25 cellular contexts compared by ENCODE assay signal in genomic region chr7:127592550-127592949, GRCh38. TPM values are rescaled to one million over a fixed set of nuclear protein-coding genes. Genes with fewer than 3 reads are reported as not detected.
DNase-seq lines count a peak whose midpoint lies in the region; ATAC-seq and TF ChIP-seq lines count a peak whose summit lies in the region.
"Had no signal": no experiment of that assay in that cellular context is flagged by ENCODE, and none has a peak within 500 bp of the region (broad histone marks: within the 10 kb centered on the region; RNA-seq: fewer than 3 reads in every experiment).

No MANE protein-coding gene starts in this region.

- no peak overlapping the region for H3K4me3 ChIP-seq in body of pancreas
- H3K4me3 ChIP-seq: A549; BLaER1 treated with 17β-estradiol and CSF1 and Interleukin-3, amounts not matched to agents 10 nM and 100 nM; GM23338 had no signal

- no peak for TF ChIP-seq POLR2A in body of pancreas (IDR thresholded peaks at IDR 0.05)

- peak overlapping the region; percentile 71 to 91 (median 82) for H3K27ac ChIP-seq in body of pancreas
- H3K27ac ChIP-seq: A549; BLaER1 treated with 17β-estradiol and CSF1 and Interleukin-3, amounts not matched to agents 10 nM and 100 nM had no signal

- peaks cover 11% of the 10 kb centered on the region for H3K36me3 Mint-ChIP-seq in activated naive CD4-positive, alpha-beta T cell treated with anti-CD3 and anti-CD28 coated beads, Interleukin-2, amount 50 U/mL, for 24 hours
- peaks cover 16 to 22% of the 10 kb centered on the region in 2 donors for H3K36me3 Mint-ChIP-seq in stimulated activated naive B cell treated with anti-CD40 and anti-IgM and Interleukin-4, amounts not matched to agents 10 μg/mL and 1 μg/mL and 100 μg/mL, for 72 hours

- H3K27me3 ChIP-seq in body of pancreas, result no peaks in the 10 kb centered on the region
- H3K27me3 ChIP-seq: BE2C; BLaER1 treated with 17β-estradiol and CSF1 and Interleukin-3, amounts not matched to agents 10 nM and 100 nM had no signal

- 68 to 79% methylated on average over 4 of the region's 4 CpGs for WGBS in body of pancreas, 2 donors

- peaks cover 5 to 6% of the 10 kb centered on the region in 2 donors for H3K36me3 ChIP-seq in body of pancreas (replicated peaks in 1 of 2; ENCODE audit: insufficient read depth in 1 of 2, low read depth in 2 of 2)

- H3K9me3 ChIP-seq in body of pancreas, result no peaks in the 10 kb centered on the region
- H3K9me3 ChIP-seq: A549; BE2C; BLaER1 treated with 17β-estradiol and CSF1 and Interleukin-3, amounts not matched to agents 10 nM and 100 nM had no signal

- no peaks in the 10 kb centered on the region for H3K9me3 Mint-ChIP-seq in activated naive CD4-positive, alpha-beta T cell treated with anti-CD3 and anti-CD28 coated beads, Interleukin-2, amount 50 U/mL, for 24 hours
- no peaks in the 10 kb centered on the region for H3K9me3 Mint-ChIP-seq in stimulated activated naive B cell treated with anti-CD40 and anti-IgM and Interleukin-4, amounts not matched to agents 10 μg/mL and 1 μg/mL and 100 μg/mL, for 72 hours
- H3K9me3 Mint-ChIP-seq: CD4-positive, alpha-beta T cell; CD8-positive, alpha-beta memory T cell; GM23338; H9; HFFc6 had no signal

- TF ChIP-seq CTCF in body of pancreas (IDR thresholded peaks at IDR 0.05), result no peak

- peaks cover 19% of the 10 kb centered on the region for H3K4me1 Mint-ChIP-seq in activated naive CD4-positive, alpha-beta T cell treated with anti-CD3 and anti-CD28 coated beads, Interleukin-2, amount 50 U/mL, for 24 hours
- H3K4me1 Mint-ChIP-seq in stimulated activated naive B cell treated with anti-CD40 and anti-IgM and Interleukin-4, amounts not matched to agents 10 μg/mL and 1 μg/mL and 100 μg/mL, for 72 hours, result peaks cover 28 to 46% of the 10 kb centered on the region in 2 donors

- no peak for DNase-seq in activated naive CD4-positive, alpha-beta T cell (lab: John Stamatoyannopoulos, UW)
- no peak for DNase-seq in body of pancreas
- no peak for DNase-seq in stimulated activated naive B cell treated with anti-CD40 and anti-IgM and Interleukin-4, amounts not matched to agents 10 μg/mL and 1 μg/mL and 100 μg/mL, for 72 hours
- no peak for DNase-seq in islet precursor cell
- DNase-seq in GF-D8 (lab: John Stamatoyannopoulos, UW), result no peak
- DNase-seq: 8988T; ACHN; AML-193; BE2C; CD4-positive, alpha-beta T cell; CD8-positive, alpha-beta memory T cell; DMS 273 treated with DMSO at 0.1 percent for 48 hours; DMS79; EL; GDM1; H9; HFFc6 had no signal

- no peak overlapping the region for H3K4me3 Mint-ChIP-seq in activated naive CD4-positive, alpha-beta T cell treated with anti-CD3 and anti-CD28 coated beads, Interleukin-2, amount 50 U/mL, for 24 hours
- no peak overlapping the region for H3K4me3 Mint-ChIP-seq in stimulated activated naive B cell treated with anti-CD40 and anti-IgM and Interleukin-4, amounts not matched to agents 10 μg/mL and 1 μg/mL and 100 μg/mL, for 72 hours
- H3K4me3 Mint-ChIP-seq: CD14-positive monocyte, GM23338, H9, HFFc6 had no signal

- H3K27ac Mint-ChIP-seq in activated naive CD4-positive, alpha-beta T cell treated with anti-CD3 and anti-CD28 coated beads, Interleukin-2, amount 50 U/mL, for 24 hours, result peak overlapping the region; percentile 12
- H3K27ac Mint-ChIP-seq in stimulated activated naive B cell treated with anti-CD40 and anti-IgM and Interleukin-4, amounts not matched to agents 10 μg/mL and 1 μg/mL and 100 μg/mL, for 72 hours, result peak overlapping the region; percentile 25
- H3K27ac Mint-ChIP-seq: CD4-positive, alpha-beta T cell; GM23338; H9; HFFc6 had no signal

- intact Hi-C loops in body of pancreas (cut with DNase I), result loop anchor here (10.0 kb wide), 1 partner anchor 52 kb away; no protein-coding TSS in a partner anchor

- no peaks in the 10 kb centered on the region for H3K27me3 Mint-ChIP-seq in activated naive CD4-positive, alpha-beta T cell treated with anti-CD3 and anti-CD28 coated beads, Interleukin-2, amount 50 U/mL, for 24 hours
- H3K27me3 Mint-ChIP-seq in stimulated activated naive B cell treated with anti-CD40 and anti-IgM and Interleukin-4, amounts not matched to agents 10 μg/mL and 1 μg/mL and 100 μg/mL, for 72 hours, result no peaks in the 10 kb centered on the region
- H3K27me3 Mint-ChIP-seq: CD4-positive, alpha-beta T cell had no signal

- peaks cover 52% of the 10 kb centered on the region for H3K4me1 ChIP-seq in body of pancreas
- H3K4me1 ChIP-seq: BE2C had no signal

- no peak for ATAC-seq in body of pancreas
- ATAC-seq in stimulated activated naive B cell treated with anti-CD40 and anti-IgM and Interleukin-4, amounts not matched to agents 10 μg/mL and 1 μg/mL and 100 μg/mL, for 72 hours (replicated peaks), result no peak
- no peak for ATAC-seq in GM18907 (IDR thresholded peaks at IDR 0.05; ENCODE audit: unreplicated experiment)
- ATAC-seq: A549, GM23338, HCT116 had no signal

RNA-seq across cellular contexts. Expression of gene FSCN3, which starts 1.0 kb away (rescaled TPM):
- 10 to 100 TPM in 1 of 2 donors, not detected in 1; 19.4 TPM for total RNA-seq in body of pancreas

RNA-seq across cellular contexts. Expression of gene ARF5, which starts 4.3 kb away (rescaled TPM):
- 100 to 1,000 TPM; 107 to 132 TPM for total RNA-seq in body of pancreas

RNA-seq across cellular contexts. Expression of gene GCC1, which starts 7.2 kb away (rescaled TPM):
- 10 to 100 TPM; 13.7 to 23.1 TPM for total RNA-seq in body of pancreas

RNA-seq across cellular contexts. Expression of gene PAX4, which starts 25.4 kb away (rescaled TPM):
- total RNA-seq in body of pancreas, result not detected
- total RNA-seq: CD4-positive, alpha-beta T cell; CD8-positive, alpha-beta memory T cell; GM23338; H4; H9; HFFc6 had no signal

RNA-seq across cellular contexts. Expression of gene SND1, which starts 59.4 kb away (rescaled TPM):
- 100 to 1,000 TPM; 146 to 155 TPM for total RNA-seq in body of pancreas
